Comparison of ENCODE assay signal across 23 cellular contexts in the genomic region with DNA sequence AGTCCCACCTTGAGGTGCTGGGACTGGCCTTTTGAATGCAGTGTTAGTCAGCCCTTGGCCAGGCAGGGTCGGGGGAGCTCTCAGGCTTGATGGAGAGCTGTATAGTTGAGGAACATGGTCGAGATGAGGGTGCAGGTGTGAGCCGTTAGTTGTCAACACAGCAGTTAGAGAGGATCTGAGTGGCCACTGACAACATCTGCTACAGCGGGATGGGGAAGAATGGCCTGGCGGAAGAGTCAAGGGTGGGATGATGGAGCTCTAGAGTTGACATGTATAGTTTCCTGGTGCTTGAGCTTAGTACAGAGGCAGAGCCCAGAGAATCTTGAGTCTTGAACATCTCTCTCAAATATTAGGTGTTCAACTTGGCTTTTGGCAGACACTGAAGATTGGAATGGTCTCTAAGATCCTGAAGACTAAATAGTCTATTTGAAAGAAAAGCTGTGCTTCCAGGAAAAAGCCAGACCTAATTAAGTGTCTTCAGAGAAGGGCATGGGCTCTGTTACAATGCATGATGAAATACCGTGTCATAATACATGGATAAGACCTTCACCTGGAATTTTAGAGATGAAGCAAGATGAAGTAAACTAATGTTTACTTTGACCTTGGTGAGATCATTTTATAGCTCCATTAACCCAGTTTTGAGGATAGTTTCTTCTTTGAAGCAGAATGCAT. TPM values are rescaled to one million over a fixed set of nuclear protein-coding genes. Genes with fewer than 3 reads are reported as not detected.
A peak's percentile ranks its signal among the peaks of the same experiment; 100 is the strongest.
DNase-seq lines count a peak whose midpoint lies in the region; ATAC-seq, FAIRE-seq and TF ChIP-seq lines count a peak whose summit lies in the region.
"Had no signal": no experiment of that assay in that cellular context is flagged by ENCODE, and none has a peak within 500 bp of the region (broad histone marks: within the 10 kb centered on the region; RNA-seq: fewer than 3 reads in every experiment).

No MANE protein-coding gene starts in this region.

- intact Hi-C loops in breast epithelium (cut with DNase I; ENCODE audit: low total_unique reads) = no loop called here

- ATAC-seq in A549 = no peak; a peak in 1 of 6 replicates
- ATAC-seq: activated naive CD4-positive, alpha-beta T cell treated with anti-CD3 and anti-CD28 coated beads, Interleukin-2, amount 50 U/mL, for 72 hours; naive thymus-derived CD8-positive, alpha-beta T cell; T-helper 17 cell had no signal

- H3K27me3 ChIP-seq in breast epithelium (no peaks in the 10 kb centered on the region), mesendoderm (ENCODE audit: insufficient read depth, low read length, poor library complexity) (no peaks in the 10 kb centered on the region)
- H3K27me3 ChIP-seq: esophagus muscularis mucosa, testis had no signal

- TF ChIP-seq CTCF in A549 (IDR thresholded peaks at IDR 0.05) (no peak), LNCaP clone FGC (IDR thresholded peaks at IDR 0.05; ENCODE audit: control insufficient read depth, extremely low read depth, insufficient read depth) (no peak), breast epithelium (IDR thresholded peaks at IDR 0.05) (no peak), coronary artery (IDR thresholded peaks at IDR 0.05) (no peak)

- H3K79me2 ChIP-seq in mesendoderm (ENCODE audit: control insufficient read depth, insufficient read depth, low read length) = peaks cover 38% of the 10 kb centered on the region

- peaks cover 13% of the 10 kb centered on the region for H3K79me1 ChIP-seq in mesendoderm (ENCODE audit: low read length)

- H3K23ac ChIP-seq in mesendoderm (ENCODE audit: low read length) = no peak overlapping the region

- no peak for FAIRE-seq in A549 (lab: Jason Lieb, UNC)
- FAIRE-seq: GM18507 had no signal

- TF ChIP-seq EP300 in A549 (IDR thresholded peaks at IDR 0.05) = no peak

- H4K5ac ChIP-seq in mesendoderm (ENCODE audit: low read length) = no peak overlapping the region

- TF ChIP-seq RAD21 in A549 (conservative IDR thresholded peaks at IDR 0.05 in 1 of 2, IDR thresholded peaks at IDR 0.05 in 1 of 2) = no peak

- no peak overlapping the region for H3K9ac ChIP-seq in mesendoderm (ENCODE audit: low read length)

- H3K4me3 ChIP-seq in A549 = no peak overlapping the region
- H3K4me3 ChIP-seq in LNCaP clone FGC (ENCODE audit: low read depth, low read length) = no peak overlapping the region
- H3K4me3 ChIP-seq in breast epithelium = no peak overlapping the region
- H3K4me3 ChIP-seq in mesendoderm (ENCODE audit: low read length) = no peak overlapping the region
- no peak overlapping the region for H3K4me3 ChIP-seq in coronary artery
- H3K4me3 ChIP-seq: esophagus muscularis mucosa, testis had no signal

- CTCF ChIA-PET in A549 (lab: Yijun Ruan, JAX) = no interaction called here

- H3K18ac ChIP-seq in mesendoderm (ENCODE audit: low read length) = no peak overlapping the region

- no peak overlapping the region for H2BK120ac ChIP-seq in mesendoderm (ENCODE audit: low read depth, low read length)

- DNase-seq in A549 (ENCODE audit: low read depth in 1 of 2, low spot score in 1 of 2) (no peak), LNCaP clone FGC (ENCODE audit: low read depth) (peak; percentile 63), breast epithelium (ENCODE audit: low spot score in 2 of 2) (no peak), mesendoderm (peak; percentile 21), coronary artery (ENCODE audit: low spot score) (no peak), NAMALWA (ENCODE audit: low spot score) (no peak), amniotic stem cell (lab: John Stamatoyannopoulos, UW) (no peak), NCI-H345 treated with DMSO at 0.1 percent for 48 hours (lab: John Stamatoyannopoulos, UW; ENCODE audit: unreplicated experiment) (no peak)
- DNase-seq: activated CD4-positive, alpha-beta memory T cell treated with anti-CD3 and anti-CD28 coated beads, Interleukin-2, amount 10 ng/mL, durations not matched to agents 7 days and 5 days; activated T-cell treated with anti-CD3 and anti-CD28 coated beads, Interleukin-2, amount 50 U/mL, for 48 hours; CD4-positive, alpha-beta memory T cell; H7; immature natural killer cell; naive thymus-derived CD8-positive, alpha-beta T cell; NCI-H2029 treated with DMSO at 0.1 percent for 48 hours; NCI-H524; SIG-M5; stimulated activated CD4-positive, alpha-beta T cell treated with anti-CD3 and anti-CD28 coated beads, Interleukin-12 subunit alpha, Interleukin-12 subunit beta, amount 100 ng/mL, for 4 hours; T-helper 17 cell; testis had no signal

- no peak overlapping the region for H2BK15ac ChIP-seq in mesendoderm (replicated peaks; ENCODE audit: low read depth)

- no peak overlapping the region for H3K56ac ChIP-seq in mesendoderm (ENCODE audit: low read length)

- H2BK5ac ChIP-seq in mesendoderm (ENCODE audit: low read length) = no peak overlapping the region

- no peak overlapping the region for H2AK5ac ChIP-seq in mesendoderm (ENCODE audit: low read length)

- no peaks in the 10 kb centered on the region for H3K36me3 ChIP-seq in breast epithelium
- H3K36me3 ChIP-seq in mesendoderm (ENCODE audit: control insufficient read depth, insufficient read depth, low read length) = no peaks in the 10 kb centered on the region

- H3K27ac ChIP-seq in A549 = peak overlapping the region; percentile 57 to 60; a peak in 4 of 6 replicates
- peak overlapping the region; percentile 33 to 64 for H3K27ac ChIP-seq in breast epithelium
- H3K27ac ChIP-seq in mesendoderm (ENCODE audit: low read depth, low read length) = no peak overlapping the region
- no peak overlapping the region for H3K27ac ChIP-seq in coronary artery
- H3K27ac ChIP-seq: esophagus muscularis mucosa had no signal

- no peak for TF ChIP-seq POLR2A in A549 (IDR thresholded peaks at IDR 0.05; ENCODE audit: low read length)
- no peak for TF ChIP-seq POLR2A in breast epithelium (IDR thresholded peaks at IDR 0.05)

- H3K4me2 ChIP-seq in A549 (peak overlapping the region; percentile 15; the same call in 2 of the 3 replicates), mesendoderm (ENCODE audit: low read length) (no peak overlapping the region)

- no peaks in the 10 kb centered on the region for H3K9me3 ChIP-seq in A549
- H3K9me3 ChIP-seq in breast epithelium = no peaks in the 10 kb centered on the region
- H3K9me3 ChIP-seq: esophagus muscularis mucosa, testis had no signal

- 87% methylated on average over 6 of the region's 6 CpGs for WGBS in A549 (ENCODE audit: missing lambda C conversion rate)
- WGBS in mesendoderm (ENCODE audit: extremely low coverage, insufficient coverage, low lambda C conversion rate) = no CpG with 5 or more reads among the region's 6 CpGs

- no peak overlapping the region for H4K8ac ChIP-seq in mesendoderm (ENCODE audit: low read depth, low read length)

- no peak overlapping the region for H3K4ac ChIP-seq in mesendoderm (ENCODE audit: low read depth, low read length)

- POLR2A ChIA-PET in A549 (lab: Yijun Ruan, JAX) = interaction anchor here (2.2 kb wide), 1 partner anchor 10 kb away, joined by 13 read pairs; the partner anchor contains the start of gene PCCA

- peaks cover 30% of the 10 kb centered on the region for H3K4me1 ChIP-seq in A549
- peaks cover 5 to 7% of the 10 kb centered on the region in 2 donors for H3K4me1 ChIP-seq in breast epithelium
- no peaks in the 10 kb centered on the region for H3K4me1 ChIP-seq in mesendoderm (ENCODE audit: control insufficient read depth, low read depth, low read length)

TF ChIP-seq in A549, 52 proteins besides CTCF, POLR2A, EP300 and RAD21 (continues in another document):
- TF ChIP-seq RCOR1 (IDR thresholded peaks at IDR 0.05; ENCODE audit: low read depth, low read length) (no peak), ZFP36 (IDR thresholded peaks at IDR 0.05; ENCODE audit: borderline replicate concordance, partially characterized antibody) (no peak), CHD4 (IDR thresholded peaks at IDR 0.05; ENCODE audit: borderline replicate concordance) (no peak), GATA3 (IDR thresholded peaks at IDR 0.05; ENCODE audit: borderline replicate concordance) (no peak), CHD2 (IDR thresholded peaks at IDR 0.05; ENCODE audit: low read length, partially characterized antibody) (no peak), ATOH8 (CRISPR knock-in tag; IDR thresholded peaks at IDR 0.05; ENCODE audit: low read depth) (no peak), MYC (IDR thresholded peaks at IDR 0.05; ENCODE audit: borderline replicate concordance, low read length) (no peak), POLR2AphosphoS2 (conservative IDR thresholded peaks at IDR 0.05; ENCODE audit: low read length) (no peak), FOXS1 (CRISPR knock-in tag; IDR thresholded peaks at IDR 0.05) (no peak), E2F6 (IDR thresholded peaks at IDR 0.05; ENCODE audit: borderline replicate concordance, low read depth) (no peak), EHMT2 (IDR thresholded peaks at IDR 0.05; ENCODE audit: low read depth) (no peak), JUN (IDR thresholded peaks at IDR 0.05) (no peak), ZSCAN20 (CRISPR knock-in tag; IDR thresholded peaks at IDR 0.05) (no peak), BHLHE40 (IDR thresholded peaks at IDR 0.05; ENCODE audit: low read depth, low read length) (no peak)

RNA-seq across cellular contexts. Expression of gene PCCA, which starts 9.7 kb away (rescaled TPM):
- 13.2 and 16.3 TPM in 2 replicates for polyA plus RNA-seq in A549 (2011; rRNA removed)
- polyA plus RNA-seq in A549 (2012; cell fraction: cytosol; rRNA removed) = 3.5 and 3.6 TPM in 2 replicates
- polyA plus RNA-seq in A549 (2012; cell fraction: nucleus; rRNA removed) = 2.7 and 5.4 TPM in 2 replicates
- polyA plus RNA-seq in A549 (2017; fragmentation: RNase III; extraction: RNeasy Plus Mini Kit Qiagen cat#74134 plus additional on column Dnase treatment) = 12.9 to 13.7 TPM (median 12.9 TPM) in 3 replicates
- 9.3 and 9.9 TPM in 2 replicates for polyA minus RNA-seq in A549 (2011; rRNA and poly(A)+ RNA removed)
- 10 to 100 TPM; 46.6 to 69.8 (median 64.7) TPM for total RNA-seq in breast epithelium
- polyA plus RNA-seq in mesendoderm (2013, experiment 1 of 2) = 22.9 TPM
- polyA plus RNA-seq in mesendoderm (2013, experiment 2 of 2) = 22.0 TPM

Comparison
In these comparisons a context has a peak if more than half of its experiments do, and no peak if none do; other contexts are left out.
1. DNase-seq: peak in LNCaP clone FGC (single experiment) and mesendoderm (single experiment); none in A549 (0 of 2), breast epithelium (0 of 2), coronary artery (single experiment), NAMALWA (single experiment), amniotic stem cell (single experiment) and NCI-H345 treated with DMSO at 0.1 percent for 48 hours (single experiment).
2. H3K27ac ChIP-seq: peak in A549 (2 of 2) and breast epithelium (2 of 2); none in mesendoderm (single experiment) and coronary artery (0 of 2).